In genomic region chr3:127484601-127485388, GRCh38 we compare ENCODE assay signal across 12 cellular contexts.
DNase-seq lines count a peak whose midpoint lies in the region; ATAC-seq and TF ChIP-seq lines count a peak whose summit lies in the region.
"Had no signal": no experiment of that assay in that cellular context is flagged by ENCODE, and none has a peak within 500 bp of the region (broad histone marks: within the 10 kb centered on the region; RNA-seq: fewer than 3 reads in every experiment).

No MANE protein-coding gene starts in this region.

- POLR2A ChIA-PET in activated CD4-positive, alpha-beta memory T cell treated with anti-CD3 and anti-CD28 coated beads for 36 hours (lab: Charles Lee): interaction anchor here (1.0 kb wide), 1 partner anchor 64 kb away, joined by 3 read pairs; no protein-coding TSS in a partner anchor
- POLR2A ChIA-PET in Caco-2 (lab: Charles Lee): no interaction called here

- TF ChIP-seq CTCF in left lung (IDR thresholded peaks at IDR 0.05) (no peak), Caco-2 (IDR thresholded peaks at IDR 0.05; ENCODE audit: insufficient read depth in 1 of 2, low read depth in 1 of 2, low read length in 1 of 2, severe bottlenecking in 1 of 2, unreplicated experiment in 1 of 2) (no peak)

- H3K4me3 ChIP-seq in left lung (no peak overlapping the region), Caco-2 (ENCODE audit: low read depth, low read length) (no peak overlapping the region)

- CTCF ChIA-PET in activated CD4-positive, alpha-beta memory T cell treated with anti-CD3 and anti-CD28 coated beads for 36 hours (lab: Charles Lee): interaction anchor here (0.7 to 2.8 kb wide), 3 partner anchors 59 to 63 kb away, joined by 3 to 12 read pairs (median 9); no protein-coding TSS in a partner anchor
- CTCF ChIA-PET in Caco-2 (lab: Charles Lee): no interaction called here

- DNase-seq in AG08395 (ENCODE audit: low spot score) (peak; percentile 70), GM04503 (ENCODE audit: low read depth) (peak; percentile 47), left lung (peak in 1 of 2 donors; percentile 9), cerebellar cortex (ENCODE audit: low spot score) (no peak), amniotic stem cell (lab: John Stamatoyannopoulos, UW) (no peak), T1000 (lab: John Stamatoyannopoulos, UW) (no peak), Caco-2 (no peak)
- peak; percentile 59 for DNase-seq in activated CD4-positive, alpha-beta memory T cell treated with anti-CD3 and anti-CD28 coated beads for 36 hours
- DNase-seq: activated gamma-delta T cell, midbrain, NCI-H187, T-helper 9 cell had no signal

- peaks cover 23% of the 10 kb centered on the region for H3K4me1 Mint-ChIP-seq in activated CD4-positive, alpha-beta memory T cell treated with anti-CD3 and anti-CD28 coated beads for 36 hours (ENCODE audit: low read depth)
- no peaks in the 10 kb centered on the region for H3K4me1 Mint-ChIP-seq in Caco-2 (ENCODE audit: low read depth, unreplicated experiment)

- H3K9me3 ChIP-seq in left lung: no peaks in the 10 kb centered on the region
- H3K9me3 ChIP-seq in Caco-2: no peaks in the 10 kb centered on the region

- H3K4me1 ChIP-seq in left lung (peaks cover 0 to 5% of the 10 kb centered on the region in 2 donors), Caco-2 (no peaks in the 10 kb centered on the region)

- intact Hi-C loops in activated CD4-positive, alpha-beta memory T cell treated with anti-CD3 and anti-CD28 coated beads for 36 hours (cut with micrococcal nuclease): loop anchor here (2.0 kb wide), 1 partner anchor 60 kb away; no protein-coding TSS in a partner anchor
- intact Hi-C loops in left lung (cut with DNase I): no loop called here
- intact Hi-C loops in Caco-2 (cut with micrococcal nuclease; ENCODE audit: unreplicated experiment): no loop called here

- H3K27ac Mint-ChIP-seq in activated CD4-positive, alpha-beta memory T cell treated with anti-CD3 and anti-CD28 coated beads for 36 hours: peak overlapping the region; percentile 34
- H3K27ac Mint-ChIP-seq in Caco-2 (ENCODE audit: unreplicated experiment): no peak overlapping the region

- no peak overlapping the region for H3K27ac ChIP-seq in left lung

- no peaks in the 10 kb centered on the region for H3K36me3 Mint-ChIP-seq in activated CD4-positive, alpha-beta memory T cell treated with anti-CD3 and anti-CD28 coated beads for 36 hours
- peaks cover 5% of the 10 kb centered on the region for H3K36me3 Mint-ChIP-seq in Caco-2 (ENCODE audit: insufficient read depth, unreplicated experiment)

- no peaks in the 10 kb centered on the region for H3K9me3 Mint-ChIP-seq in activated CD4-positive, alpha-beta memory T cell treated with anti-CD3 and anti-CD28 coated beads for 36 hours
- no peaks in the 10 kb centered on the region for H3K9me3 Mint-ChIP-seq in Caco-2 (ENCODE audit: unreplicated experiment)

- no TSS peak for BruUV-seq in Caco-2 (replicated peaks; lab: Mats Ljungman, UMichigan)

- peak; percentile 41 for ATAC-seq in left lung

- peaks cover 26% of the 10 kb centered on the region for H3K27me3 Mint-ChIP-seq in activated CD4-positive, alpha-beta memory T cell treated with anti-CD3 and anti-CD28 coated beads for 36 hours
- H3K27me3 Mint-ChIP-seq in Caco-2 (ENCODE audit: insufficient read depth, unreplicated experiment): peaks cover 22% of the 10 kb centered on the region

- H3K27me3 ChIP-seq in left lung (peaks cover 0 to 9% of the 10 kb centered on the region in 2 donors), Caco-2 (replicated peaks; ENCODE audit: control insufficient read depth, insufficient read depth, low read length) (no peaks in the 10 kb centered on the region)

- no peaks in the 10 kb centered on the region for H3K36me3 ChIP-seq in left lung
- H3K36me3 ChIP-seq in Caco-2 (ENCODE audit: control insufficient read depth, insufficient read depth, low read length): no peaks in the 10 kb centered on the region

- no peak overlapping the region for H3K4me3 Mint-ChIP-seq in activated CD4-positive, alpha-beta memory T cell treated with anti-CD3 and anti-CD28 coated beads for 36 hours
- H3K4me3 Mint-ChIP-seq in Caco-2 (ENCODE audit: unreplicated experiment): no peak overlapping the region

Comparison
In these comparisons a context has a peak if more than half of its experiments do, and no peak if none do; other contexts are left out.
1. DNase-seq: peak in AG08395 (single experiment), GM04503 (single experiment) and activated CD4-positive, alpha-beta memory T cell treated with anti-CD3 and anti-CD28 coated beads for 36 hours (single experiment); none in cerebellar cortex (single experiment), amniotic stem cell (single experiment), T1000 (single experiment) and Caco-2 (0 of 2).